ENCODE assay signal across 2 cellular contexts in genomic region chr1:207463571-207463970, GRCh38.
A peak's percentile ranks its signal among the peaks of the same experiment; 100 is the strongest.
TF ChIP-seq lines count a peak whose summit lies in the region.

No MANE protein-coding gene starts in this region.

TF ChIP-seq in A549, 52 proteins besides CTCF, POLR2A, EP300 and RAD21 (continued from another document):
- TF ChIP-seq FOSL2 (IDR thresholded peaks at IDR 0.05) (no peak), FOSL2 (CRISPR knock-in tag; IDR thresholded peaks at IDR 0.05) (peak; percentile 19; the same call in 1 of the 2 replicates)

TF ChIP-seq in SK-N-SH, 30 proteins besides CTCF, POLR2A, EP300 and RAD21 (continued from another document):
- TF ChIP-seq NFIC (IDR thresholded peaks at IDR 0.05; ENCODE audit: borderline replicate concordance) (no peak), RCOR1 (IDR thresholded peaks at IDR 0.05; ENCODE audit: low read length) (no peak), MAX (IDR thresholded peaks at IDR 0.05; ENCODE audit: low read depth) (no peak), YY1 (IDR thresholded peaks at IDR 0.05; ENCODE audit: low read depth) (no peak)
